Comparison of ENCODE assay signal across 8 cellular contexts in the genomic region with DNA sequence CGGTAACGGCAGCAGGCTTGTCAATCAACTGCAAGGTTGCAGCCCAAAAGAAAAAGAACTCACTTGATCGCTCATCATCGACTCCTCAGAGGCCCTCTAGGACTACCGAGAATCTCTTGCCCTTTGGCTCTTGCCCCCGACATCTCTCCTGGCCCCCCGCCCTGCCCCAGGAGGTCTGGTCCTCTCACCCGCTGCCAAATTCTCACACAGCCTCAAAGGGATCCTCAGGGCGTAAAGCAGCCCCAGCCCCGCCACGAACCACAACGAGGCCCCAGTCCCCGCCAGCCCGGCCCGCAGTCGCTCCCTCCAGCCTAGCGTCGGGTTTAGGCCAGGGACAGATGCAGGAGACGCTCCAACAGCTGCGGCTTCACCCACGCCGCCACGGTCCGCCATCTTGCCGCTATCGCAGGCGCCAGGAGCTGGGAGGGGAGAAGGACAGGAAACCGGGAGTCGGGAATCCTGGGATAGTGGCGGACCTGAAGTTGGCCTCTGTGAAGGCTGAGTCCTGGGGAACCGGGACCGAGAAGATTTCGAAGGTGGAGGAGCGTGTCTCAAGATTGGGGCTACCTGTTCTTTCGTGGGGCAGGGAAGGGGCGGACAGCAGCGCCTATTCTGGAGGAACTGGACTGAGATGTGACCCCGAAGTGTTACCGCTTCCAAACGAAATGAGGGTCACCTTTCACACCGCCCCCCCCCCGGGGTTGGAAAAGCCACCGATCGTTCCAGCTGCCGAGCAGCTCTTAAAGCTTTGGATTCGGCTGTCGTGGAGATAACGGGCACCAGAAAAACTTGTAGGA. TPM values are rescaled to one million over a fixed set of nuclear protein-coding genes. Genes with fewer than 3 reads are reported as not detected.
DNase-seq lines count a peak whose midpoint lies in the region; ATAC-seq and FAIRE-seq lines count a peak whose summit lies in the region.

Gene ST7L, minus strand, starts transcription at position 421 of the 797 bp plus-strand sequence. Its CDS starts 28 bp downstream, at position 393.

- no peaks in the 10 kb centered on the region for H3K27me3 ChIP-seq in right cardiac atrium (ENCODE audit: control insufficient read depth, insufficient read depth)

- peak; percentile 13 for DNase-seq in NCI-H1436 (lab: John Stamatoyannopoulos, UW)
- DNase-seq in NCI-H1436 treated with DMSO at 0.1 percent for 48 hours (lab: John Stamatoyannopoulos, UW): no peak
- peak; percentile 80 for DNase-seq in NAMALWA (ENCODE audit: low spot score)
- DNase-seq in astrocyte of the hippocampus (ENCODE audit: low read depth, low spot score): peak; percentile 81
- peak; percentile 74 to 91 (median 89) for DNase-seq in right cardiac atrium
- no peak for DNase-seq in pulmonary artery endothelial cell (ENCODE audit: low read depth, low spot score)
- peak; percentile 84 for DNase-seq in urothelium cell line (ENCODE audit: low spot score)

- intact Hi-C loops in T-helper 2 cell treated with Interferon-gamma antibody and Interleukin-4, amounts not matched to agents 100 ng/mL and 5 ng/mL, for 36 hours (cut with micrococcal nuclease): loop anchor here (1.0 to 5.0 kb wide), 7 partner anchors 55 to 1963 kb away; partner anchors contain the start of genes BCAS2, MOV10, PPM1J and SLC16A1
- intact Hi-C loops in right cardiac atrium (cut with DNase I): loop anchor here in 3 of 4 donors (2.0 to 10.0 kb wide), 4 partner anchors 86 to 227 kb away; partner anchors contain the start of gene RHOC (in 3 of the 3)

- no peaks in the 10 kb centered on the region for H3K9me3 ChIP-seq in right cardiac atrium (ENCODE audit: control insufficient read depth, low read length)

- peak within 1 kb of the TSS; percentile 86 for H3K4me3 ChIP-seq in right cardiac atrium (ENCODE audit: low read length)

- under 1% methylated on average over 48 of the region's 48 CpGs for WGBS in right cardiac atrium

- peaks cover 3% of the 10 kb centered on the region for H3K4me1 ChIP-seq in right cardiac atrium (ENCODE audit: control insufficient read depth, insufficient read depth, low read length)

- no peak for FAIRE-seq in urothelium cell line (lab: Jason Lieb, UNC)

- H3K27ac ChIP-seq in right cardiac atrium (ENCODE audit: low read length): peak within 1 kb of the TSS; percentile 100

- ATAC-seq in right cardiac atrium: peak; percentile 92 to 94

RNA-seq across cellular contexts. Expression of gene ST7L, which starts in this region (rescaled TPM):
- total RNA-seq in T-helper 2 cell treated with Interferon-gamma antibody and Interleukin-4, amounts not matched to agents 100 ng/mL and 5 ng/mL, for 36 hours: 13.0 and 14.9 TPM in 2 replicates
- total RNA-seq in right cardiac atrium (10 to 100 TPM; 13.7 to 18.9 (median 16.3) TPM), pulmonary artery endothelial cell (17.5 and 18.9 TPM in 2 replicates)
- 7.2 TPM for polyA plus RNA-seq in right cardiac atrium

Comparison
In these comparisons a context has a peak if more than half of its experiments do, and no peak if none do; other contexts are left out.
1. DNase-seq: peak in NCI-H1436 (single experiment), NAMALWA (single experiment), astrocyte of the hippocampus (single experiment), right cardiac atrium (3 of 3) and urothelium cell line (single experiment); none in NCI-H1436 treated with DMSO at 0.1 percent for 48 hours (single experiment) and pulmonary artery endothelial cell (single experiment).